Comparison of ENCODE assay signal across 10 cellular contexts in genomic region chr2:12918841-12919445, GRCh38.
DNase-seq lines count a peak whose midpoint lies in the region; ATAC-seq, FAIRE-seq and TF ChIP-seq lines count a peak whose summit lies in the region.
"Had no signal": no experiment of that assay in that cellular context is flagged by ENCODE, and none has a peak within 500 bp of the region (broad histone marks: within the 10 kb centered on the region; RNA-seq: fewer than 3 reads in every experiment).

No MANE protein-coding gene starts in this region.

- no peak overlapping the region for H3K4me3 ChIP-seq in BJ (ENCODE audit: low read depth, low read length)
- no peak overlapping the region for H3K4me3 ChIP-seq in astrocyte (ENCODE audit: insufficient read depth, low read depth, low read length)

- H3K9me3 Mint-ChIP-seq in astrocyte (ENCODE audit: unreplicated experiment), result no peaks in the 10 kb centered on the region

- H3K4me3 Mint-ChIP-seq in astrocyte (ENCODE audit: unreplicated experiment), result no peak overlapping the region
- H3K4me3 Mint-ChIP-seq: H9 had no signal

- peak; percentile 70 for FAIRE-seq in astrocyte (lab: Jason Lieb, UNC)

- H3K36me3 ChIP-seq in BJ (ENCODE audit: control insufficient read depth, insufficient read depth, low read length) (no peaks in the 10 kb centered on the region), astrocyte (ENCODE audit: insufficient read depth, low read length) (no peaks in the 10 kb centered on the region)

- no peaks in the 10 kb centered on the region for H4K20me1 ChIP-seq in astrocyte (ENCODE audit: insufficient read depth, low read length)

- H3K9me3 ChIP-seq in astrocyte (ENCODE audit: insufficient read depth, low read depth, low read length), result no peaks in the 10 kb centered on the region

- peaks cover 6% of the 10 kb centered on the region for H3K4me1 Mint-ChIP-seq in astrocyte (ENCODE audit: low read depth, unreplicated experiment)
- H3K4me1 Mint-ChIP-seq: H9 had no signal

- intact Hi-C loops in left cardiac atrium (cut with DNase I), result loop anchor here in 1 of 2 donors (5.0 kb wide), 1 partner anchor 112 kb away; no protein-coding TSS in a partner anchor

- H3K27ac ChIP-seq in astrocyte (ENCODE audit: low read depth, low read length), result no peak overlapping the region

- peak overlapping the region; percentile 35 for H3K4me2 ChIP-seq in astrocyte (ENCODE audit: low read length)

- no peaks in the 10 kb centered on the region for H3K36me3 Mint-ChIP-seq in astrocyte (ENCODE audit: low read depth, unreplicated experiment)

- H3K27ac Mint-ChIP-seq in astrocyte (ENCODE audit: unreplicated experiment), result no peak overlapping the region
- H3K27ac Mint-ChIP-seq: H9 had no signal

- CTCF ChIA-PET in BJ (lab: Yijun Ruan, JAX), result interaction anchor here (0.7 to 3.1 kb wide), 4 partner anchors 9 to 89 kb away, joined by 3 to 12 read pairs (median 5); no protein-coding TSS in a partner anchor

- DNase-seq in BJ (ENCODE audit: low read depth) (peak; percentile 97), astrocyte (ENCODE audit: low read depth) (peak; percentile 98), left cardiac atrium (peak; percentile 83), retina (peak; percentile 24), RPMI8226 (no peak), AML-193 (lab: John Stamatoyannopoulos, UW) (no peak)
- DNase-seq: activated CD8-positive, alpha-beta memory T cell treated with anti-CD3 and anti-CD28 coated beads, Interleukin-2, amount 50 U/mL, for 48 hours; H9 had no signal

- H3K4me1 ChIP-seq in astrocyte (ENCODE audit: insufficient read depth, low read length), result peaks cover 2% of the 10 kb centered on the region

- peak overlapping the region; percentile 20 for H2AFZ ChIP-seq in astrocyte (ENCODE audit: low read depth, low read length)

- H3K27me3 ChIP-seq in BJ (ENCODE audit: control insufficient read depth, insufficient read depth, low read length) (no peaks in the 10 kb centered on the region), astrocyte (ENCODE audit: insufficient read depth, low read length) (no peaks in the 10 kb centered on the region)

- ATAC-seq in left cardiac atrium (peak; percentile 88 to 94), HG02884 (IDR thresholded peaks at IDR 0.05; ENCODE audit: unreplicated experiment) (no peak), GM19467 (IDR thresholded peaks at IDR 0.05; ENCODE audit: unreplicated experiment) (no peak)

- no peak overlapping the region for H3K9ac ChIP-seq in astrocyte (ENCODE audit: low read length)

- POLR2A ChIA-PET in BJ (lab: Charles Lee), result interaction anchor here (0.6 to 0.7 kb wide), 4 partner anchors 9 to 1590 kb away, joined by 3 to 4 read pairs (median 3); no protein-coding TSS in a partner anchor

- H3K79me2 ChIP-seq in astrocyte (ENCODE audit: insufficient read depth, low read length), result no peaks in the 10 kb centered on the region

- peaks cover 4% of the 10 kb centered on the region for H3K27me3 Mint-ChIP-seq in astrocyte (ENCODE audit: low read depth, unreplicated experiment)

- TF ChIP-seq CTCF in BJ (IDR thresholded peaks at IDR 0.05; ENCODE audit: insufficient read depth, low read depth, low read length), result no peak
- no peak for TF ChIP-seq CTCF in astrocyte (IDR thresholded peaks at IDR 0.05; ENCODE audit: insufficient read depth, low read depth, low read length)

Comparison
In these comparisons a context has a peak if more than half of its experiments do, and no peak if none do; other contexts are left out.
1. DNase-seq: peak in BJ (single experiment), astrocyte (single experiment), left cardiac atrium (single experiment) and retina (single experiment); none in RPMI8226 (single experiment) and AML-193 (0 of 2).
2. ATAC-seq: peak in left cardiac atrium (2 of 2); none in HG02884 (single experiment) and GM19467 (single experiment).